In the genomic region with DNA sequence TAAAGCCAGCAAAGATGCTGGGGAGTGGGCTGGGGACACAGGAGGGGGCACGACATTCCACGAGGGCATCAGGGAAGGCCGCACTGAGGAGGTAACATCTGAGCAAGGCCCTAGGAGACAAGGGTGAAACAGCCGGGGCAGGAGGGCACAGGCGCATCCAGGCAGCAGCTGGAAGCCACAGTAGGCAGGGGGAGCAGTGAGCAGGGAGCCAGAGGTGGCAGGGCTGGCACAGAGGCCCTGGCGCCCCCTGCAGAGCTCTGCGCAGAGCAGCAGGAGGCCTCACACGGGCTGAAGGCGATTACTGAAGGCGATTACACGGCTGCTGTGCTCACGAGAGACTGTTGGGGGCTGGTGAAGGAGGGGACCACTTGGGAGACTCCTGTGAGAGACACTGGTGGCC, we compare ENCODE assay signal across 8 cellular contexts. TPM values are rescaled to one million over a fixed set of nuclear protein-coding genes. Genes with fewer than 3 reads are reported as not detected.
DNase-seq lines count a peak whose midpoint lies in the region; ATAC-seq, FAIRE-seq and TF ChIP-seq lines count a peak whose summit lies in the region.

No MANE protein-coding gene starts in this region.

- DNase-seq in AG09319 (ENCODE audit: extremely low read depth, low read depth): no peak
- DNase-seq in H4 (ENCODE audit: low spot score): peak; percentile 48
- DNase-seq in SW480 (ENCODE audit: low spot score): peak; percentile 54
- peak; percentile 75 for DNase-seq in islet precursor cell
- DNase-seq in epidermal melanocyte (ENCODE audit: insufficient read length, low spot score): no peak
- no peak for DNase-seq in lower leg skin (ENCODE audit: low spot score in 2 of 2)
- no peak for DNase-seq in frontal cortex (ENCODE audit: low spot score in 2 of 2)

- FAIRE-seq in frontal cortex (lab: Jason Lieb, UNC): no peak

- intact Hi-C loops in lower leg skin (cut with DNase I; ENCODE audit: low total_unique reads): no loop called here

- no peak for TF ChIP-seq POLR2A in lower leg skin (IDR thresholded peaks at IDR 0.05)

- TF ChIP-seq CTCF in AG09319 (IDR thresholded peaks at IDR 0.05; ENCODE audit: low read depth, low read length) (peak; percentile 10), lower leg skin (IDR thresholded peaks at IDR 0.05) (no peak)

- 65 to 75% methylated on average over 12 of the region's 12 CpGs for WGBS in lower leg skin, 2 donors

- ATAC-seq in HG02970 (IDR thresholded peaks at IDR 0.05; ENCODE audit: low FRiP score, unreplicated experiment): no peak

- no peak overlapping the region for H3K4me3 ChIP-seq in lower leg skin (ENCODE audit: low read depth, poor library complexity, severe bottlenecking)

RNA-seq across cellular contexts. Expression of a gene that starts 15.4 kb away (rescaled TPM):
- total RNA-seq in H4 (2014; rRNA removed; shearing (Covaris generic)): 745 and 800 TPM in 2 replicates
- 100 to 1,000 TPM; 139 to 191 (median 166) TPM for total RNA-seq in lower leg skin
- 88.9 TPM for total RNA-seq in frontal cortex

RNA-seq across cellular contexts. Expression of a gene that starts 21.6 kb away (rescaled TPM):
- total RNA-seq in H4 (2014; rRNA removed; shearing (Covaris generic)): 26.2 and 28.1 TPM in 2 replicates
- total RNA-seq in lower leg skin (10 to 100 TPM; 28.6 to 38.3 (median 37.2) TPM), frontal cortex (7.7 TPM)

RNA-seq across cellular contexts. Expression of a gene that starts 24.4 kb away (rescaled TPM):
- total RNA-seq in H4 (2014; rRNA removed; shearing (Covaris generic)): 34.7 and 74.3 TPM in 2 replicates
- 10 to 100 TPM in 2 of 4 donors, 1 to 10 TPM in 2; 4.9 to 19.8 (median 13.2) TPM for total RNA-seq in lower leg skin
- 3.7 TPM for total RNA-seq in frontal cortex

RNA-seq across cellular contexts. Expression of a gene that starts 32.5 kb away (rescaled TPM):
- total RNA-seq in H4 (2014; rRNA removed; shearing (Covaris generic)): 487 and 500 TPM in 2 replicates
- total RNA-seq in lower leg skin: 100 to 1,000 TPM in 2 of 4 donors, 10 to 100 TPM in 2; 60.7 to 122 (median 96.7) TPM
- 42.4 TPM for total RNA-seq in frontal cortex

RNA-seq across cellular contexts. Expression of a gene that starts 32.6 kb away (rescaled TPM):
- total RNA-seq in H4 (2014; rRNA removed; shearing (Covaris generic)): 22.5 and 28.1 TPM in 2 replicates
- total RNA-seq in lower leg skin (10 to 100 TPM; 52.2 to 98.5 (median 73.7) TPM), frontal cortex (14.3 TPM)

Comparison
In these comparisons a context has a peak if more than half of its experiments do, and no peak if none do; other contexts are left out.
1. DNase-seq: peak in H4 (single experiment), SW480 (single experiment) and islet precursor cell (single experiment); none in AG09319 (single experiment), epidermal melanocyte (single experiment), lower leg skin (0 of 2) and frontal cortex (0 of 2).